Comparison of ENCODE assay signal across 20 cellular contexts in the genomic region with DNA sequence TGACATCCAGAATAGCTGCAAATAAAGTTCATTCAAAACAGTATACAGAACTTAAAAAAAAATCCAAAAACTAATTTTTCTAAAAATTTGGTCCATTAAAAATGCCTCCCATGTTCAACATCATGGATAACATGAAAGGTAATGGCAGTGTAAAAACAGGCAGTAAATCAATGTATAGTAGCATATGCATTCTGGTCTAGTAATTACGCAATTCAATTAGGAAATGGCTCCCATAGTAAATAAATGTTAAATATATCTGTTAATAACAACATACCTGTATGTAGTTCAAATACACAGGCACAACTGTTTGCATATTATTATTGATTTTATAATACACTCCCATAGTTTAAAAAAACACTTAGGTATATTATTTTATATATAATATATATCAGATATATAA. TPM values are rescaled to one million over a fixed set of nuclear protein-coding genes. Genes with fewer than 3 reads are reported as not detected.
DNase-seq lines count a peak whose midpoint lies in the region; ATAC-seq, FAIRE-seq and TF ChIP-seq lines count a peak whose summit lies in the region.
"Had no signal": no experiment of that assay in that cellular context is flagged by ENCODE, and none has a peak within 500 bp of the region (broad histone marks: within the 10 kb centered on the region; RNA-seq: fewer than 3 reads in every experiment).

No MANE protein-coding gene starts in this region.

- H3K36me3 Mint-ChIP-seq in naive thymus-derived CD4-positive, alpha-beta T cell, result peaks cover 4 to 32% (median 21%) of the 10 kb centered on the region in 5 donors

- H2AFZ ChIP-seq in IMR-90 (replicated peaks; ENCODE audit: low read length, poor library complexity) (no peak overlapping the region), H1 (ENCODE audit: low read length) (no peak overlapping the region), GM23248 (no peak overlapping the region)

- H4K20me1 ChIP-seq in IMR-90 (ENCODE audit: insufficient read depth, low read length), result no peaks in the 10 kb centered on the region
- no peaks in the 10 kb centered on the region for H4K20me1 ChIP-seq in H1 (replicated peaks in 1 of 2; ENCODE audit: control insufficient read depth in 1 of 2, insufficient read depth in 2 of 2, low read length in 2 of 2)
- no peaks in the 10 kb centered on the region for H4K20me1 ChIP-seq in GM23248 (ENCODE audit: insufficient read depth)
- H4K20me1 ChIP-seq: BLaER1 had no signal

- no peak overlapping the region for H3K56ac ChIP-seq in IMR-90 (ENCODE audit: extremely low read depth, insufficient read depth, low read length)
- H3K56ac ChIP-seq in H1 (replicated peaks; ENCODE audit: insufficient read length, low read depth, low read length), result no peak overlapping the region

- H3K4me2 ChIP-seq in IMR-90 (ENCODE audit: low read depth, low read length) (no peak overlapping the region), H1 (ENCODE audit: insufficient read depth in 1 of 2, low read depth in 2 of 2, low read length in 2 of 2) (no peak overlapping the region), GM23248 (ENCODE audit: unreplicated experiment) (no peak overlapping the region)
- H3K4me2 ChIP-seq: BLaER1 had no signal

- no peaks in the 10 kb centered on the region for H3K27me3 Mint-ChIP-seq in naive thymus-derived CD4-positive, alpha-beta T cell
- H3K27me3 Mint-ChIP-seq: B cell; CD4-positive, CD25-positive, alpha-beta regulatory T cell had no signal

- H2BK5ac ChIP-seq in IMR-90 (ENCODE audit: low read depth, low read length, poor library complexity, severe bottlenecking), result no peak overlapping the region
- H2BK5ac ChIP-seq in H1 (ENCODE audit: low read depth, low read length), result no peak overlapping the region

- no peaks in the 10 kb centered on the region for H3K9me3 Mint-ChIP-seq in naive thymus-derived CD4-positive, alpha-beta T cell
- H3K9me3 Mint-ChIP-seq: CD4-positive, CD25-positive, alpha-beta regulatory T cell; CD8-positive, alpha-beta T cell had no signal

- H3K4me1 Mint-ChIP-seq in naive thymus-derived CD4-positive, alpha-beta T cell, result peaks cover 0 to 5% (median 0%) of the 10 kb centered on the region in 7 donors
- H3K4me1 Mint-ChIP-seq: B cell had no signal

- no peak overlapping the region for H3K9ac ChIP-seq in IMR-90 (ENCODE audit: low read depth, low read length)
- H3K9ac ChIP-seq in H1 (replicated peaks in 1 of 4; ENCODE audit: extremely low read depth in 1 of 4, low read depth in 3 of 4, low read length in 3 of 4), result no peak overlapping the region
- no peak overlapping the region for H3K9ac ChIP-seq in GM23248
- H3K9ac ChIP-seq: BLaER1 had no signal

- no peak for ATAC-seq in IMR-90 (ENCODE audit: low read depth)
- no peak for ATAC-seq in naive thymus-derived CD4-positive, alpha-beta T cell
- ATAC-seq: CD8-positive, alpha-beta T cell; GM12878 had no signal

- no peak for DNase-seq in IMR-90
- DNase-seq in H1 (ENCODE audit: low read depth in 1 of 2, low spot score in 2 of 2), result no peak
- DNase-seq in small intestine, result no peak
- DNase-seq in GM23248, result no peak
- no peak for DNase-seq in effector CD4-positive, alpha-beta T cell
- no peak for DNase-seq in naive thymus-derived CD4-positive, alpha-beta T cell
- DNase-seq: Caco-2; CD4-positive, CD25-positive, alpha-beta regulatory T cell; CD8-positive, alpha-beta T cell; DMS153; DND-41; GDM1; GOT3; H7; HCEC 1CT had no signal

- H3K9me2 ChIP-seq in GM23248 (ENCODE audit: insufficient read depth), result no peaks in the 10 kb centered on the region

- no peak overlapping the region for H3K23ac ChIP-seq in IMR-90 (ENCODE audit: low read depth, low read length)
- H3K23ac ChIP-seq in H1 (ENCODE audit: insufficient read length), result no peak overlapping the region

- intact Hi-C loops in IMR-90 (cut with micrococcal nuclease), result no loop called here
- intact Hi-C loops in naive thymus-derived CD4-positive, alpha-beta T cell (cut with micrococcal nuclease), result loop anchor here in 1 of 2 donors (5.0 kb wide), 1 partner anchor 42 kb away; a partner anchor contains a TSS

- FAIRE-seq in G401.6 (lab: Jason Lieb, UNC) (peak; percentile 85), H1 (lab: Jason Lieb, UNC) (no peak), small intestine (lab: Jason Lieb, UNC) (peak; percentile 71)

- TF ChIP-seq EP300 in H1 (IDR thresholded peaks at IDR 0.05; ENCODE audit: borderline replicate concordance in 1 of 2, low read depth in 2 of 2, low read length in 2 of 2), result no peak

- no peak overlapping the region for H3K4me3 Mint-ChIP-seq in naive thymus-derived CD4-positive, alpha-beta T cell
- H3K4me3 Mint-ChIP-seq: B cell; CD4-positive, CD25-positive, alpha-beta regulatory T cell; CD8-positive, alpha-beta T cell had no signal

- H4K8ac ChIP-seq in IMR-90 (ENCODE audit: low read depth in 2 of 2, low read length in 2 of 2) (no peak overlapping the region), H1 (ENCODE audit: extremely low read depth, insufficient read depth, low read length) (no peak overlapping the region)

- in situ Hi-C loops in IMR-90 (cut with MboI; ENCODE audit: low sequenced_read_pairs), result no loop called here
- in situ Hi-C loops in GM23248 (cut with MboI), result no loop called here

- TF ChIP-seq POLR2A in IMR-90 (IDR thresholded peaks at IDR 0.05; ENCODE audit: low read depth, low read length) (no peak), H1 (IDR thresholded peaks at IDR 0.05; ENCODE audit: control extremely low read depth in 1 of 2, low read depth in 2 of 2, low read length in 2 of 2) (no peak)

- H2BK20ac ChIP-seq in IMR-90 (ENCODE audit: low read depth, low read length) (no peak overlapping the region), H1 (ENCODE audit: low read length) (no peak overlapping the region)

- CTCF ChIA-PET in IMR-90 (lab: Yijun Ruan, JAX) (no interaction called here), H1 (lab: Charles Lee; ENCODE audit: partially characterized antibody) (no interaction called here)
- CTCF ChIA-PET in naive thymus-derived CD4-positive, alpha-beta T cell (lab: Charles Lee), result no interaction called here

- no peak overlapping the region for H4K91ac ChIP-seq in IMR-90 (ENCODE audit: insufficient read depth, low read depth, low read length)
- no peak overlapping the region for H4K91ac ChIP-seq in H1 (replicated peaks; ENCODE audit: insufficient read length, low read length)

- H2AK9ac ChIP-seq in IMR-90 (replicated peaks; ENCODE audit: low read depth, low read length, poor library complexity), result no peak overlapping the region

- no peaks in the 10 kb centered on the region for H3F3A ChIP-seq in GM23248 (ENCODE audit: insufficient read depth)

- H3K27ac Mint-ChIP-seq in naive thymus-derived CD4-positive, alpha-beta T cell, result no peak overlapping the region
- H3K27ac Mint-ChIP-seq: B cell; CD8-positive, alpha-beta T cell had no signal

- no peak for TF ChIP-seq CTCF in IMR-90 (conservative IDR thresholded peaks at IDR 0.05; ENCODE audit: low read depth, low read length)
- TF ChIP-seq CTCF in H1 (IDR thresholded peaks at IDR 0.05; ENCODE audit: control extremely low read depth in 1 of 3, insufficient read depth in 1 of 3, low read depth in 1 of 3, low read length in 3 of 3), result no peak

- H3K23me2 ChIP-seq in H1 (ENCODE audit: low read depth, low read length), result no peaks in the 10 kb centered on the region

- H3K79me1 ChIP-seq in IMR-90 (ENCODE audit: low read depth in 1 of 2, low read length in 2 of 2) (peaks cover 0 to 6% of the 10 kb centered on the region in 2 experiments; a peak in 2 of 4 replicates), H1 (ENCODE audit: low read depth, low read length) (no peaks in the 10 kb centered on the region)

- no peaks in the 10 kb centered on the region for H3K79me2 ChIP-seq in H1 (ENCODE audit: control insufficient read depth in 1 of 2, insufficient read depth in 2 of 2, low read length in 2 of 2)
- no peaks in the 10 kb centered on the region for H3K79me2 ChIP-seq in GM23248 (ENCODE audit: insufficient read depth)

- H3K27ac ChIP-seq in IMR-90 (ENCODE audit: insufficient read depth, low read length), result no peak overlapping the region
- no peak overlapping the region for H3K27ac ChIP-seq in H1 (ENCODE audit: low read depth, low read length)
- no peak overlapping the region for H3K27ac ChIP-seq in small intestine (ENCODE audit: low read depth in 1 of 2, low read length in 1 of 2)
- no peak overlapping the region for H3K27ac ChIP-seq in GM23248
- no peak overlapping the region for H3K27ac ChIP-seq in naive thymus-derived CD4-positive, alpha-beta T cell (ENCODE audit: low read depth, low read length)
- H3K27ac ChIP-seq: BLaER1, C4-2B had no signal

- H3K18ac ChIP-seq in IMR-90 (ENCODE audit: low read depth, low read length) (no peak overlapping the region), H1 (ENCODE audit: extremely low read depth, low read length) (no peak overlapping the region)

- POLR2A ChIA-PET in IMR-90 (lab: Charles Lee; ENCODE audit: unreplicated experiment) (no interaction called here), H1 (lab: Charles Lee; ENCODE audit: partially characterized antibody) (no interaction called here)
- POLR2A ChIA-PET in naive thymus-derived CD4-positive, alpha-beta T cell (lab: Charles Lee), result no interaction called here

- no TSS peak for BruUV-seq in IMR-90 (replicated peaks; lab: Mats Ljungman, UMichigan)

- dilution Hi-C loops in IMR-90 (cut with HindIII; ENCODE audit: low sequenced_read_pairs, unreplicated experiment), result no loop called here

- no peaks in the 10 kb centered on the region for H3K9me3 ChIP-seq in IMR-90 (ENCODE audit: control insufficient read depth, insufficient read depth, low read length)
- no peaks in the 10 kb centered on the region for H3K9me3 ChIP-seq in H1 (ENCODE audit: insufficient read depth in 2 of 2, low read depth in 1 of 2, low read length in 1 of 2)
- no peaks in the 10 kb centered on the region for H3K9me3 ChIP-seq in small intestine (ENCODE audit: control insufficient read depth, low read depth)
- H3K9me3 ChIP-seq in GM23248 (ENCODE audit: low read depth), result no peaks in the 10 kb centered on the region
- no peaks in the 10 kb centered on the region for H3K9me3 ChIP-seq in naive thymus-derived CD4-positive, alpha-beta T cell (ENCODE audit: control insufficient read depth in 2 of 3, low read length in 3 of 3)
- H3K9me3 ChIP-seq: BLaER1, Caco-2 had no signal

- H3K27me3 ChIP-seq in IMR-90 (ENCODE audit: control insufficient read depth, insufficient read depth, low read length) (no peaks in the 10 kb centered on the region), H1 (replicated peaks in 1 of 4; ENCODE audit: control insufficient read depth in 3 of 4, extremely low read depth in 1 of 4, insufficient read depth in 3 of 4, low read length in 3 of 4) (no peaks in the 10 kb centered on the region), small intestine (ENCODE audit: control insufficient read depth in 2 of 2, insufficient read depth in 2 of 2, low read length in 2 of 2) (no peaks in the 10 kb centered on the region), GM23248 (replicated peaks; ENCODE audit: insufficient read depth) (no peaks in the 10 kb centered on the region)
- no peaks in the 10 kb centered on the region for H3K27me3 ChIP-seq in naive thymus-derived CD4-positive, alpha-beta T cell (ENCODE audit: control insufficient read depth in 2 of 2, insufficient read depth in 2 of 2, low read length in 2 of 2)
- H3K27me3 ChIP-seq: BLaER1 had no signal

- H2BK12ac ChIP-seq in H1 (ENCODE audit: low read depth, low read length), result no peak overlapping the region

- H3K4ac ChIP-seq in IMR-90 (ENCODE audit: low read depth, low read length) (no peak overlapping the region), H1 (replicated peaks; ENCODE audit: insufficient read length, low read depth, low read length) (no peak overlapping the region)

- no peak overlapping the region for H3K4me3 ChIP-seq in IMR-90 (ENCODE audit: insufficient read depth, low read depth, low read length)
- H3K4me3 ChIP-seq in H1 (ENCODE audit: extremely low read depth in 1 of 4, insufficient read depth in 2 of 4, low read depth in 3 of 4, low read length in 4 of 4), result no peak overlapping the region
- H3K4me3 ChIP-seq in small intestine (ENCODE audit: low read depth in 1 of 2, low read length in 2 of 2), result no peak overlapping the region
- H3K4me3 ChIP-seq in GM23248, result no peak overlapping the region
- H3K4me3 ChIP-seq in naive thymus-derived CD4-positive, alpha-beta T cell (ENCODE audit: low read length), result no peak overlapping the region
- H3K4me3 ChIP-seq: BLaER1, GM12878 had no signal

- H3K4me1 ChIP-seq in IMR-90 (ENCODE audit: control insufficient read depth, insufficient read depth, low read length) (no peaks in the 10 kb centered on the region), H1 (replicated peaks in 1 of 4; ENCODE audit: control insufficient read depth in 3 of 4, insufficient read depth in 4 of 4, low read length in 3 of 4) (no peaks in the 10 kb centered on the region), small intestine (ENCODE audit: control insufficient read depth in 2 of 2, insufficient read depth in 1 of 2, low read depth in 1 of 2, low read length in 1 of 2) (no peaks in the 10 kb centered on the region), GM23248 (ENCODE audit: insufficient read depth) (no peaks in the 10 kb centered on the region)
- H3K4me1 ChIP-seq in naive thymus-derived CD4-positive, alpha-beta T cell (ENCODE audit: control insufficient read depth in 2 of 2, insufficient read depth in 2 of 2, low read length in 2 of 2), result no peaks in the 10 kb centered on the region
- H3K4me1 ChIP-seq: BLaER1 had no signal

- peaks cover 2% of the 10 kb centered on the region for H3K36me3 ChIP-seq in IMR-90 (ENCODE audit: control insufficient read depth, insufficient read depth, low read length)
- no peaks in the 10 kb centered on the region for H3K36me3 ChIP-seq in H1 (ENCODE audit: control insufficient read depth in 2 of 4, insufficient read depth in 4 of 4, low read length in 3 of 4)
- H3K36me3 ChIP-seq in small intestine (ENCODE audit: control insufficient read depth in 2 of 2, insufficient read depth in 2 of 2, low read length in 2 of 2), result no peaks in the 10 kb centered on the region
- no peaks in the 10 kb centered on the region for H3K36me3 ChIP-seq in GM23248 (ENCODE audit: low read depth)
- H3K36me3 ChIP-seq in naive thymus-derived CD4-positive, alpha-beta T cell (ENCODE audit: control insufficient read depth in 2 of 3, insufficient read depth in 3 of 3, low read length in 3 of 3), result peaks cover 0 to 5% (median 0%) of the 10 kb centered on the region in 3 experiments

- H3K14ac ChIP-seq in IMR-90 (replicated peaks; ENCODE audit: low read depth, low read length) (no peak overlapping the region), H1 (ENCODE audit: insufficient read length) (no peak overlapping the region)

- H2AK5ac ChIP-seq in IMR-90 (ENCODE audit: low read depth, low read length) (no peak overlapping the region), H1 (ENCODE audit: low read depth, low read length) (no peak overlapping the region)

- H3K9me1 ChIP-seq in IMR-90 (ENCODE audit: insufficient read depth, low read length), result no peaks in the 10 kb centered on the region

- H2BK120ac ChIP-seq in IMR-90 (ENCODE audit: low read depth, low read length) (no peak overlapping the region), H1 (replicated peaks; ENCODE audit: low read depth, low read length) (no peak overlapping the region)

- no CpG with 5 or more reads among the region's 1 CpG for WGBS in IMR-90 (ENCODE audit: extremely low coverage in 2 of 2, insufficient read length in 1 of 2), 2 experiments
- WGBS in H1 (ENCODE audit: extremely low coverage in 1 of 2, insufficient coverage in 1 of 2, insufficient read length in 1 of 2, insufficient replicate concordance in 2 of 2, low coverage in 1 of 2, low lambda C conversion rate in 2 of 2, missing lambda C conversion rate in 1 of 2), 2 experiments, result 96% methylated on average over 1 of the region's 1 CpG; no CpG with 5 or more reads in 1 of the 2 experiments
- WGBS in small intestine, 3 donors, result 96 to 100% (median 100%) methylated on average over 1 of the region's 1 CpG
- 98 to 100% methylated on average over 1 of the region's 1 CpG for WGBS in GM23248 (ENCODE audit: low coverage in 1 of 2, low lambda C conversion rate in 2 of 2, missing lambda C conversion rate in 2 of 2), 2 experiments

- H4K5ac ChIP-seq in IMR-90 (ENCODE audit: low read depth, low read length) (no peak overlapping the region), H1 (ENCODE audit: insufficient read length, low read depth, low read length) (no peak overlapping the region)

- no peak overlapping the region for H2BK15ac ChIP-seq in IMR-90 (ENCODE audit: low read depth, low read length)
- no peak overlapping the region for H2BK15ac ChIP-seq in H1 (ENCODE audit: low read length)

- TF ChIP-seq RAD21 in IMR-90 (IDR thresholded peaks at IDR 0.05; ENCODE audit: low read length) (no peak), H1 (IDR thresholded peaks at IDR 0.05 in 1 of 2, conservative IDR thresholded peaks at IDR 0.05 in 1 of 2; ENCODE audit: low read depth in 2 of 2, low read length in 2 of 2) (no peak)

RNA-seq across cellular contexts. Expression of a gene that starts 42.5 kb away (rescaled TPM):
- total RNA-seq in IMR-90 (2012; rRNA removed), result 11.1 and 23.1 TPM in 2 replicates
- polyA plus RNA-seq in IMR-90 (2012; rRNA removed) (7.9 and 8.6 TPM in 2 replicates), H1 (2011; rRNA removed) (5.1 and 5.7 TPM in 2 replicates), small intestine (1 to 10 TPM; 3.2 to 7.8 (median 4.7) TPM), GM23248 (2016; fragmentation: Nextera tagmentation; extraction: Ambion mirVana) (19.6 and 22.4 TPM in 2 replicates)
- 2.7 and 6.1 TPM in 2 replicates for polyA plus RNA-seq in IMR-90 (2012; cell fraction: cytosol; rRNA removed)
- polyA plus RNA-seq in IMR-90 (2012; cell fraction: nucleus; rRNA removed; ENCODE audit: low replicate concordance), result 2.8 and 2.9 TPM in 2 replicates
- 6.8 and 8.1 TPM in 2 replicates for total RNA-seq in H1 (2021; fragmentation: NEBNext Ultra II Directional; extraction: Animal tissue kit (Norgen Biotek cat#: 25700))
- polyA plus RNA-seq in H1 (2011; cell fraction: cytosol; rRNA removed), result 4.9 TPM
- polyA plus RNA-seq in H1 (2011; cell fraction: nucleus; rRNA removed), result 2.8 TPM
- polyA plus RNA-seq in H1 (2012, experiment 1 of 2), result 3.3 to 5.5 TPM (median 3.6 TPM) in 4 replicates
- 0.91 TPM for polyA plus RNA-seq in H1 (2012, experiment 2 of 2)
- polyA plus RNA-seq in H1 (2013, experiment 1 of 2), result 13.1 TPM
- polyA plus RNA-seq in H1 (2013, experiment 2 of 2), result 13.8 TPM
- polyA minus RNA-seq in H1 (2011; rRNA and poly(A)+ RNA removed), result 3.6 and 4.8 TPM in 2 replicates
- polyA minus RNA-seq in H1 (2011; cell fraction: cytosol; rRNA and poly(A)+ RNA removed), result 3.0 TPM
- 3.6 TPM for polyA minus RNA-seq in H1 (2011; cell fraction: nucleus; rRNA and poly(A)+ RNA removed)
- total RNA-seq in GM23248 (2014; rRNA removed; shearing (Covaris generic)), result 38.4 and 44.5 TPM in 2 replicates
- 10 to 100 TPM; 15.1 to 17.7 (median 15.7) TPM for total RNA-seq in naive thymus-derived CD4-positive, alpha-beta T cell
- polyA plus RNA-seq in naive thymus-derived CD4-positive, alpha-beta T cell, result 10 to 100 TPM; 11.5 to 13.1 TPM

RNA-seq across cellular contexts. Expression of a gene that starts 43.7 kb away (rescaled TPM):
- total RNA-seq in IMR-90 (2012; rRNA removed), result 10.2 and 22.5 TPM in 2 replicates
- polyA plus RNA-seq in IMR-90 (2012; rRNA removed) (3.2 and 4.3 TPM in 2 replicates), H1 (2011; rRNA removed) (4.1 and 8.3 TPM in 2 replicates), small intestine (1 to 10 TPM; 3.0 to 6.9 (median 3.4) TPM), GM23248 (2016; fragmentation: Nextera tagmentation; extraction: Ambion mirVana) (7.0 and 8.5 TPM in 2 replicates)
- polyA plus RNA-seq in IMR-90 (2012; cell fraction: cytosol; rRNA removed), result 0.34 and 0.52 TPM in 2 replicates
- 0.18 and 1.6 TPM in 2 replicates for polyA plus RNA-seq in IMR-90 (2012; cell fraction: nucleus; rRNA removed; ENCODE audit: low replicate concordance)
- 32.0 and 32.9 TPM in 2 replicates for total RNA-seq in H1 (2021; fragmentation: NEBNext Ultra II Directional; extraction: Animal tissue kit (Norgen Biotek cat#: 25700))
- polyA plus RNA-seq in H1 (2011; cell fraction: cytosol; rRNA removed), result 11.5 TPM
- 2.4 TPM for polyA plus RNA-seq in H1 (2011; cell fraction: nucleus; rRNA removed)
- 13.2 to 26.1 TPM (median 16.1 TPM) in 4 replicates for polyA plus RNA-seq in H1 (2012, experiment 1 of 2)
- 1.6 TPM for polyA plus RNA-seq in H1 (2012, experiment 2 of 2)
- 16.3 TPM for polyA plus RNA-seq in H1 (2013, experiment 1 of 2)
- 17.1 TPM for polyA plus RNA-seq in H1 (2013, experiment 2 of 2)
- polyA minus RNA-seq in H1 (2011; rRNA and poly(A)+ RNA removed), result 18.4 and 23.0 TPM in 2 replicates
- 11.7 TPM for polyA minus RNA-seq in H1 (2011; cell fraction: cytosol; rRNA and poly(A)+ RNA removed)
- 15.8 TPM for polyA minus RNA-seq in H1 (2011; cell fraction: nucleus; rRNA and poly(A)+ RNA removed)
- total RNA-seq in GM23248 (2014; rRNA removed; shearing (Covaris generic)), result 5.9 and 6.9 TPM in 2 replicates
- total RNA-seq in naive thymus-derived CD4-positive, alpha-beta T cell, result 10 to 100 TPM; 12.6 to 44.1 (median 24.0) TPM
- 10 to 100 TPM; 18.6 to 32.7 TPM for polyA plus RNA-seq in naive thymus-derived CD4-positive, alpha-beta T cell
